Comparison of ENCODE assay signal across 8 cellular contexts in genomic region chr15:98649996-98650870, GRCh38. TPM values are rescaled to one million over a fixed set of nuclear protein-coding genes. Genes with fewer than 3 reads are reported as not detected.
DNase-seq lines count a peak whose midpoint lies in the region; ATAC-seq lines count a peak whose summit lies in the region.

No MANE protein-coding gene starts in this region.

- no peaks in the 10 kb centered on the region for H3K9me3 ChIP-seq in duodenal mucosa (ENCODE audit: control insufficient read depth in 1 of 2, low read length in 2 of 2)

- no peaks in the 10 kb centered on the region for H3K9me3 Mint-ChIP-seq in activated CD4-positive, alpha-beta T cell treated with anti-CD3 and anti-CD28 coated beads, Interleukin-2, amount 10 ng/mL, durations not matched to agents 7 days and 5 days
- H3K9me3 Mint-ChIP-seq in stimulated activated effector memory CD8-positive, alpha-beta T cell treated with anti-CD3 and anti-CD28 coated beads, Interleukin-12 subunit alpha, Interleukin-12 subunit beta, amount 100 ng/mL, for 72 hours: no peaks in the 10 kb centered on the region

- H3K27ac Mint-ChIP-seq in activated CD4-positive, alpha-beta T cell treated with anti-CD3 and anti-CD28 coated beads, Interleukin-2, amount 10 ng/mL, durations not matched to agents 7 days and 5 days: peak overlapping the region; percentile 86
- peak overlapping the region; percentile 60 for H3K27ac Mint-ChIP-seq in stimulated activated effector memory CD8-positive, alpha-beta T cell treated with anti-CD3 and anti-CD28 coated beads, Interleukin-12 subunit alpha, Interleukin-12 subunit beta, amount 100 ng/mL, for 72 hours

- DNase-seq in NCI-H82 (lab: John Stamatoyannopoulos, UW): peak; percentile 57
- no peak for DNase-seq in NCI-H82 treated with DMSO at 0.1 percent for 48 hours (lab: John Stamatoyannopoulos, UW; ENCODE audit: unreplicated experiment)
- DNase-seq in activated CD4-positive, alpha-beta T cell treated with anti-CD3 and anti-CD28 coated beads, Interleukin-2, amount 10 ng/mL, durations not matched to agents 7 days and 5 days: peak; percentile 51
- peak; percentile 55 to 58 for DNase-seq in lung microvascular endothelial cell (ENCODE audit: low read depth in 2 of 2)
- no peak for DNase-seq in stimulated activated effector memory CD8-positive, alpha-beta T cell treated with anti-CD3 and anti-CD28 coated beads, Interleukin-12 subunit alpha, Interleukin-12 subunit beta, amount 100 ng/mL, for 72 hours (ENCODE audit: low spot score in 2 of 2)
- no peak for DNase-seq in NCI-H2107 (lab: John Stamatoyannopoulos, UW)

- peak overlapping the region; percentile 17 for H3K27ac ChIP-seq in duodenal mucosa (ENCODE audit: low read depth, low read length)

- POLR2A ChIA-PET in activated CD4-positive, alpha-beta T cell treated with anti-CD3 and anti-CD28 coated beads, Interleukin-2, amount 10 ng/mL, durations not matched to agents 7 days and 5 days (lab: Charles Lee): no interaction called here

- peaks cover 34% of the 10 kb centered on the region for H3K27me3 Mint-ChIP-seq in activated CD4-positive, alpha-beta T cell treated with anti-CD3 and anti-CD28 coated beads, Interleukin-2, amount 10 ng/mL, durations not matched to agents 7 days and 5 days

- H3K27me3 ChIP-seq in duodenal mucosa (ENCODE audit: control insufficient read depth in 1 of 2, insufficient read depth in 2 of 2, low read length in 2 of 2): peaks cover 7 to 8% of the 10 kb centered on the region in 2 donors

- no peak for ATAC-seq in stimulated activated effector memory CD8-positive, alpha-beta T cell treated with anti-CD3 and anti-CD28 coated beads, Interleukin-12 subunit alpha, Interleukin-12 subunit beta, amount 100 ng/mL, for 72 hours
- no peak for ATAC-seq in HG03457 (IDR thresholded peaks at IDR 0.05; ENCODE audit: unreplicated experiment)

- H3K36me3 ChIP-seq in duodenal mucosa (ENCODE audit: control insufficient read depth in 1 of 2, insufficient read depth in 2 of 2, low read length in 2 of 2): no peaks in the 10 kb centered on the region

- H3K4me3 Mint-ChIP-seq in activated CD4-positive, alpha-beta T cell treated with anti-CD3 and anti-CD28 coated beads, Interleukin-2, amount 10 ng/mL, durations not matched to agents 7 days and 5 days: peak overlapping the region; percentile 77
- peak overlapping the region; percentile 78 for H3K4me3 Mint-ChIP-seq in stimulated activated effector memory CD8-positive, alpha-beta T cell treated with anti-CD3 and anti-CD28 coated beads, Interleukin-12 subunit alpha, Interleukin-12 subunit beta, amount 100 ng/mL, for 72 hours

- H3K4me1 ChIP-seq in duodenal mucosa (ENCODE audit: control insufficient read depth in 1 of 2, insufficient read depth in 2 of 2, low read length in 2 of 2): peaks cover 8 to 19% of the 10 kb centered on the region in 2 donors

- peak overlapping the region; percentile 64 to 71 for H3K9ac ChIP-seq in duodenal mucosa (ENCODE audit: low read depth in 1 of 2, low read length in 2 of 2)

- H3K36me3 Mint-ChIP-seq in activated CD4-positive, alpha-beta T cell treated with anti-CD3 and anti-CD28 coated beads, Interleukin-2, amount 10 ng/mL, durations not matched to agents 7 days and 5 days (ENCODE audit: low read depth): no peaks in the 10 kb centered on the region
- H3K36me3 Mint-ChIP-seq in stimulated activated effector memory CD8-positive, alpha-beta T cell treated with anti-CD3 and anti-CD28 coated beads, Interleukin-12 subunit alpha, Interleukin-12 subunit beta, amount 100 ng/mL, for 72 hours: peaks cover 13% of the 10 kb centered on the region

- H3K4me1 Mint-ChIP-seq in activated CD4-positive, alpha-beta T cell treated with anti-CD3 and anti-CD28 coated beads, Interleukin-2, amount 10 ng/mL, durations not matched to agents 7 days and 5 days: peaks cover 51% of the 10 kb centered on the region
- H3K4me1 Mint-ChIP-seq in stimulated activated effector memory CD8-positive, alpha-beta T cell treated with anti-CD3 and anti-CD28 coated beads, Interleukin-12 subunit alpha, Interleukin-12 subunit beta, amount 100 ng/mL, for 72 hours: peaks cover 30% of the 10 kb centered on the region

- CTCF ChIA-PET in activated CD4-positive, alpha-beta T cell treated with anti-CD3 and anti-CD28 coated beads, Interleukin-2, amount 10 ng/mL, durations not matched to agents 7 days and 5 days (lab: Charles Lee): no interaction called here

- peak overlapping the region; percentile 84 to 86 for H3K4me3 ChIP-seq in duodenal mucosa (ENCODE audit: low read depth in 1 of 2, low read length in 2 of 2)

RNA-seq across cellular contexts. Expression of gene IGF1R, which starts 1.9 kb away (rescaled TPM):
- total RNA-seq in activated CD4-positive, alpha-beta T cell treated with anti-CD3 and anti-CD28 coated beads, Interleukin-2, amount 10 ng/mL, durations not matched to agents 7 days and 5 days: 10 to 100 TPM; 18.8 to 24.8 TPM
- 13.5 and 20.4 TPM in 2 replicates for total RNA-seq in lung microvascular endothelial cell

Comparison
In these comparisons a context has a peak if more than half of its experiments do, and no peak if none do; other contexts are left out.
1. DNase-seq: peak in NCI-H82 (single experiment), activated CD4-positive, alpha-beta T cell treated with anti-CD3 and anti-CD28 coated beads, Interleukin-2, amount 10 ng/mL, durations not matched to agents 7 days and 5 days (single experiment) and lung microvascular endothelial cell (2 of 2); none in NCI-H82 treated with DMSO at 0.1 percent for 48 hours (single experiment), stimulated activated effector memory CD8-positive, alpha-beta T cell treated with anti-CD3 and anti-CD28 coated beads, Interleukin-12 subunit alpha, Interleukin-12 subunit beta, amount 100 ng/mL, for 72 hours (0 of 2) and NCI-H2107 (single experiment).